Comparison of ENCODE assay signal across 23 cellular contexts in genomic region chr5:144065766-144066165, GRCh38.
DNase-seq lines count a peak whose midpoint lies in the region; ATAC-seq, FAIRE-seq and TF ChIP-seq lines count a peak whose summit lies in the region.
"Had no signal": no experiment of that assay in that cellular context is flagged by ENCODE, and none has a peak within 500 bp of the region (broad histone marks: within the 10 kb centered on the region; RNA-seq: fewer than 3 reads in every experiment).

No MANE protein-coding gene starts in this region.

- H3K27me3 ChIP-seq in GM23248 (replicated peaks; ENCODE audit: insufficient read depth) = no peaks in the 10 kb centered on the region
- no peaks in the 10 kb centered on the region for H3K27me3 ChIP-seq in endothelial cell of umbilical vein (ENCODE audit: control insufficient read depth in 2 of 2, insufficient read depth in 2 of 2, low read length in 2 of 2)
- H3K27me3 ChIP-seq: BLaER1 treated with 17β-estradiol and CSF1 and Interleukin-3, amounts not matched to agents 10 nM and 100 nM had no signal

- WGBS in GM23248 (ENCODE audit: low coverage in 1 of 2, low lambda C conversion rate in 2 of 2, missing lambda C conversion rate in 2 of 2), 2 experiments = 95 to 96% methylated on average over 2 of the region's 2 CpGs

- H3K9me2 ChIP-seq in GM23248 (ENCODE audit: insufficient read depth) = no peaks in the 10 kb centered on the region; the same call in 1 of the 2 replicates

- H3K9ac ChIP-seq in GM23248 (no peak overlapping the region), endothelial cell of umbilical vein (replicated peaks; ENCODE audit: extremely low read depth, insufficient read depth, low read length) (no peak overlapping the region)
- H3K9ac ChIP-seq: BLaER1 treated with 17β-estradiol and CSF1 and Interleukin-3, amounts not matched to agents 10 nM and 100 nM had no signal

- CTCF ChIA-PET in endothelial cell of umbilical vein (lab: Charles Lee) = no interaction called here

- H4K20me1 ChIP-seq in GM23248 (ENCODE audit: insufficient read depth) (no peaks in the 10 kb centered on the region), endothelial cell of umbilical vein (replicated peaks; ENCODE audit: control insufficient read depth, extremely low read depth, insufficient read depth, low read length) (no peaks in the 10 kb centered on the region)
- H4K20me1 ChIP-seq: BLaER1 treated with 17β-estradiol and CSF1 and Interleukin-3, amounts not matched to agents 10 nM and 100 nM had no signal

- H3K79me2 ChIP-seq in GM23248 (ENCODE audit: insufficient read depth) (no peaks in the 10 kb centered on the region), endothelial cell of umbilical vein (ENCODE audit: control insufficient read depth, insufficient read depth, low read length) (no peaks in the 10 kb centered on the region)

- BruUV-seq in endothelial cell of umbilical vein (replicated peaks; lab: Mats Ljungman, UMichigan) = no TSS peak

- no peak for FAIRE-seq in endothelial cell of umbilical vein (lab: Jason Lieb, UNC)
- FAIRE-seq: A549, D721Med, G401.6, GM12891, GM18507 had no signal

- H2AFZ ChIP-seq in GM23248 (peak overlapping the region; percentile 50), endothelial cell of umbilical vein (ENCODE audit: low read depth, low read length) (no peak overlapping the region)

- H3K9me3 ChIP-seq in GM23248 (ENCODE audit: low read depth) = no peaks in the 10 kb centered on the region
- no peaks in the 10 kb centered on the region for H3K9me3 ChIP-seq in endothelial cell of umbilical vein (replicated peaks; ENCODE audit: control insufficient read depth, insufficient read depth, low read length)
- H3K9me3 ChIP-seq: A549, Caco-2 had no signal

- H3K4me1 ChIP-seq in GM23248 (ENCODE audit: insufficient read depth) = peaks cover 21% of the 10 kb centered on the region
- H3K4me1 ChIP-seq in endothelial cell of umbilical vein (ENCODE audit: control insufficient read depth, extremely low read depth, insufficient read depth, low read length) = no peaks in the 10 kb centered on the region
- H3K4me1 ChIP-seq: A549; BLaER1 treated with 17β-estradiol and CSF1 and Interleukin-3, amounts not matched to agents 10 nM and 100 nM; Caco-2 had no signal

- DNase-seq in EH (ENCODE audit: low read depth) = peak; percentile 45
- DNase-seq in GM23248 = no peak
- peak; percentile 53 for DNase-seq in M059J (ENCODE audit: low read depth)
- no peak for DNase-seq in endothelial cell of umbilical vein (ENCODE audit: low read depth, low spot score)
- DNase-seq in GM13977 (ENCODE audit: low spot score) = no peak
- no peak for DNase-seq in NCI-H2029 (lab: John Stamatoyannopoulos, UW)
- DNase-seq: AML-193; Caco-2; Calu3; CD4-positive, alpha-beta T cell; CD8-positive, alpha-beta T cell; DMS79 treated with DMSO at 0.1 percent for 48 hours; GF-D8 had no signal

- TF ChIP-seq CTCF in endothelial cell of umbilical vein (IDR thresholded peaks at IDR 0.05; ENCODE audit: extremely low read depth in 1 of 2, insufficient read depth in 1 of 2, low read depth in 1 of 2, low read length in 2 of 2) = no peak
- no peak for TF ChIP-seq CTCF in GM13977 (IDR thresholded peaks at IDR 0.05; ENCODE audit: extremely low read depth, insufficient read depth, missing control alignments)

- dilution Hi-C loops in endothelial cell of umbilical vein (cut with MboI; ENCODE audit: extremely low pct_ligation_motif_present, low sequenced_read_pairs) = no loop called here

- H3K9me1 ChIP-seq in endothelial cell of umbilical vein (replicated peaks; ENCODE audit: control insufficient read depth, extremely low read depth, insufficient read depth, low read length) = no peaks in the 10 kb centered on the region

- H3K4me2 ChIP-seq in GM23248 (ENCODE audit: unreplicated experiment) (no peak overlapping the region), endothelial cell of umbilical vein (ENCODE audit: insufficient read depth, low read length) (no peak overlapping the region)
- H3K4me2 ChIP-seq: A549; BLaER1 treated with 17β-estradiol and CSF1 and Interleukin-3, amounts not matched to agents 10 nM and 100 nM had no signal

- POLR2A ChIA-PET in endothelial cell of umbilical vein (lab: Charles Lee) = no interaction called here

- H3F3A ChIP-seq in GM23248 (ENCODE audit: insufficient read depth) = no peaks in the 10 kb centered on the region

- H3K36me3 ChIP-seq in GM23248 (ENCODE audit: low read depth) = no peaks in the 10 kb centered on the region
- H3K36me3 ChIP-seq in endothelial cell of umbilical vein (ENCODE audit: control insufficient read depth in 2 of 2, extremely low read depth in 1 of 2, insufficient read depth in 2 of 2, low read length in 2 of 2) = no peaks in the 10 kb centered on the region
- H3K36me3 ChIP-seq: BLaER1 treated with 17β-estradiol and CSF1 and Interleukin-3, amounts not matched to agents 10 nM and 100 nM had no signal

- TF ChIP-seq POLR2A in endothelial cell of umbilical vein (IDR thresholded peaks at IDR 0.05; ENCODE audit: low read depth, low read length) = no peak

- H3K27ac ChIP-seq in GM23248 (no peak overlapping the region), endothelial cell of umbilical vein (ENCODE audit: insufficient read depth, low read depth, low read length) (no peak overlapping the region)
- H3K27ac ChIP-seq: 22Rv1; A549; BLaER1 treated with 17β-estradiol and CSF1 and Interleukin-3, amounts not matched to agents 10 nM and 100 nM; C4-2B had no signal

- H3K4me3 ChIP-seq in GM23248 = no peak overlapping the region
- H3K4me3 ChIP-seq in endothelial cell of umbilical vein (replicated peaks in 1 of 3; ENCODE audit: insufficient read depth in 1 of 3, low read depth in 1 of 3, low read length in 3 of 3) = no peak overlapping the region
- H3K4me3 ChIP-seq: A549; BLaER1 treated with 17β-estradiol and CSF1 and Interleukin-3, amounts not matched to agents 10 nM and 100 nM had no signal

- intact Hi-C loops in endothelial cell of umbilical vein (cut with micrococcal nuclease) = no loop called here

- in situ Hi-C loops in GM23248 (cut with MboI) = no loop called here
- in situ Hi-C loops in GM13977 (cut with MboI; ENCODE audit: low pct_unique_long_range_greater_than_20kb, low sequenced_read_pairs, unreplicated experiment) = no loop called here

- no peak for ATAC-seq in HG02623 (IDR thresholded peaks at IDR 0.05; ENCODE audit: unreplicated experiment)
- no peak for ATAC-seq in SK-N-SH treated with all-trans-retinoic acid at 6 μM for 48 hours
- ATAC-seq: A549; CD8-positive, alpha-beta T cell had no signal

TF ChIP-seq in endothelial cell of umbilical vein, 7 proteins besides CTCF, POLR2A, EP300 and RAD21:
- TF ChIP-seq GATA2 (IDR thresholded peaks at IDR 0.05; ENCODE audit: insufficient read depth, insufficient read length, low read depth, low read length) = peak; percentile 41
- TF ChIP-seq EZH2 (IDR thresholded peaks at IDR 0.05; ENCODE audit: borderline replicate concordance, low read depth, low read length, severe bottlenecking) = no peak

TF ChIP-seq in SK-N-SH treated with all-trans-retinoic acid at 6 μM for 48 hours, 23 proteins besides CTCF, POLR2A, EP300 and RAD21 (continues in another document):
- TF ChIP-seq ARNTL (CRISPR knock-in tag; IDR thresholded peaks at IDR 0.05; ENCODE audit: borderline replicate concordance, low read depth) (no peak), ESRRG (CRISPR knock-in tag; IDR thresholded peaks at IDR 0.05) (no peak), ZFP3 (CRISPR knock-in tag; IDR thresholded peaks at IDR 0.05) (no peak), ZNF565 (CRISPR knock-in tag; conservative IDR thresholded peaks at IDR 0.05; ENCODE audit: low read depth) (no peak), ZFP30 (CRISPR knock-in tag; IDR thresholded peaks at IDR 0.05) (no peak), ZNF8 (CRISPR knock-in tag; IDR thresholded peaks at IDR 0.05) (no peak), PPARA (CRISPR knock-in tag; IDR thresholded peaks at IDR 0.05; ENCODE audit: borderline replicate concordance) (no peak), ZC3H10 (CRISPR knock-in tag; IDR thresholded peaks at IDR 0.05) (no peak), CREB5 (CRISPR knock-in tag; IDR thresholded peaks at IDR 0.05; ENCODE audit: low read depth) (no peak)
- TF ChIP-seq, protein P1, sequence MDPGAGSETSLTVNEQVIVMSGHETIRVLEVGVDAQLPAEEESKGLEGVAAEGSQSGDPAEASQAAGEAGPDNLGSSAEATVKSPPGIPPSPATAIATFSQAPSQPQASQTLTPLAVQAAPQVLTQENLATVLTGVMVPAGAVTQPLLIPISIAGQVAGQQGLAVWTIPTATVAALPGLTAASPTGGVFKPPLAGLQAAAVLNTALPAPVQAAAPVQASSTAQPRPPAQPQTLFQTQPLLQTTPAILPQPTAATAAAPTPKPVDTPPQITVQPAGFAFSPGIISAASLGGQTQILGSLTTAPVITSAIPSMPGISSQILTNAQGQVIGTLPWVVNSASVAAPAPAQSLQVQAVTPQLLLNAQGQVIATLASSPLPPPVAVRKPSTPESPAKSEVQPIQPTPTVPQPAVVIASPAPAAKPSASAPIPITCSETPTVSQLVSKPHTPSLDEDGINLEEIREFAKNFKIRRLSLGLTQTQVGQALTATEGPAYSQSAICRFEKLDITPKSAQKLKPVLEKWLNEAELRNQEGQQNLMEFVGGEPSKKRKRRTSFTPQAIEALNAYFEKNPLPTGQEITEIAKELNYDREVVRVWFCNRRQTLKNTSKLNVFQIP (CRISPR knock-in tag; IDR thresholded peaks at IDR 0.05; ENCODE audit: borderline replicate concordance, low read depth) = no peak
- TF ChIP-seq, protein P2, sequence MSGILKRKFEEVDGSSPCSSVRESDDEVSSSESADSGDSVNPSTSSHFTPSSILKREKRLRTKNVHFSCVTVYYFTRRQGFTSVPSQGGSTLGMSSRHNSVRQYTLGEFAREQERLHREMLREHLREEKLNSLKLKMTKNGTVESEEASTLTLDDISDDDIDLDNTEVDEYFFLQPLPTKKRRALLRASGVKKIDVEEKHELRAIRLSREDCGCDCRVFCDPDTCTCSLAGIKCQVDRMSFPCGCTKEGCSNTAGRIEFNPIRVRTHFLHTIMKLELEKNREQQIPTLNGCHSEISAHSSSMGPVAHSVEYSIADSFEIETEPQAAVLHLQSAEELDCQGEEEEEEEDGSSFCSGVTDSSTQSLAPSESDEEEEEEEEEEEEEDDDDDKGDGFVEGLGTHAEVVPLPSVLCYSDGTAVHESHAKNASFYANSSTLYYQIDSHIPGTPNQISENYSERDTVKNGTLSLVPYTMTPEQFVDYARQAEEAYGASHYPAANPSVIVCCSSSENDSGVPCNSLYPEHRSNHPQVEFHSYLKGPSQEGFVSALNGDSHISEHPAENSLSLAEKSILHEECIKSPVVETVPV (CRISPR knock-in tag; IDR thresholded peaks at IDR 0.05) = no peak

Comparison
In these comparisons a context has a peak if more than half of its experiments do, and no peak if none do; other contexts are left out.
1. DNase-seq: peak in EH (single experiment) and M059J (single experiment); none in GM23248 (single experiment), endothelial cell of umbilical vein (single experiment), GM13977 (single experiment) and NCI-H2029 (single experiment).